ENCODE assay signal across 1 cellular context in the genomic region with DNA sequence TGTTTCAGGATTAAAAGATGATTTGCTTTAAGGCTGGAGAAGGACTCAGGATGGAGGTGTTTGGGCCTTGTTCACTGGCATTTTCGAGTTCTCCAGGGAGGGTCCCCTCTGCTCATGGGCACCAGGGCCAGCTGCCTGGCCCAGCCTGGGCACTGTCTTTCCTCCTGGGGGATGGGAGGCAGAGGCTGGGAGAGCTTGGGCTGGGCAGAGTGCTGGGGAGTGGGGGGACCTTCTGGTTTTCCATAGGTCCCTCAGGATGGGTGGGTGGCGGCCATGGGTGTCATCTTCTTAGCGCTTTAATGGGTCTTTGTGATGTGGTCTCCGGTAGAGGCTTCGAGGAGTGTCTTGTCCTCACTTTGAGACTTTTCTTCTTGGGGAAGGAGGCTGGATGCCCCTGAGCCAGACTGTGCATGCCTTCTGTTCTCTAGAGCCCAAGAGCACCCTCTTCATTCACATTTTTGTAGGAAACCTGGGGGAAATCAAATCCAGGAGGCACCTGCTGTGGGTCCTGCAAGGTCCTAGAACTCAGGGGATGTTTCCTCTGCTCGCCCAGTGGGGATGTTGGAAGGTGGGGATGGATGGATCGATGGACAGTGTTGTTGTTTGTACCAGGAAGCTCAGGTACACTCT.
A peak's percentile ranks its signal among the peaks of the same experiment; 100 is the strongest.
TF ChIP-seq lines count a peak whose summit lies in the region.

No MANE protein-coding gene starts in this region.

TF ChIP-seq in HepG2, 621 proteins besides CTCF, POLR2A, EP300 and RAD21 (continued from another document):
- TF ChIP-seq, protein P1, sequence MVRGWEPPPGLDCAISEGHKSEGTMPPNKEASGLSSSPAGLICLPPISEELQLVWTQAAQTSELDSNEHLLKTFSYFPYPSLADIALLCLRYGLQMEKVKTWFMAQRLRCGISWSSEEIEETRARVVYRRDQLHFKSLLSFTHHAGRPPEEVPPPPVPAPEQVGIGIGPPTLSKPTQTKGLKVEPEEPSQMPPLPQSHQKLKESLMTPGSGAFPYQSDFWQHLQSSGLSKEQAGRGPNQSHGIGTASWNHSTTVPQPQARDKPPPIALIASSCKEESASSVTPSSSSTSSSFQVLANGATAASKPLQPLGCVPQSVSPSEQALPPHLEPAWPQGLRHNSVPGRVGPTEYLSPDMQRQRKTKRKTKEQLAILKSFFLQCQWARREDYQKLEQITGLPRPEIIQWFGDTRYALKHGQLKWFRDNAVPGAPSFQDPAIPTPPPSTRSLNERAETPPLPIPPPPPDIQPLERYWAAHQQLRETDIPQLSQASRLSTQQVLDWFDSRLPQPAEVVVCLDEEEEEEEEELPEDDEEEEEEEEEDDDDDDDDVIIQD (CRISPR knock-in tag; IDR thresholded peaks at IDR 0.05; ENCODE audit: low read depth) = no peak
- no peak for TF ChIP-seq ZNF737 (CRISPR knock-in tag; IDR thresholded peaks at IDR 0.05; ENCODE audit: borderline replicate concordance)
- no peak for TF ChIP-seq ZNF780A (CRISPR knock-in tag; IDR thresholded peaks at IDR 0.05)
- TF ChIP-seq, protein P2, sequence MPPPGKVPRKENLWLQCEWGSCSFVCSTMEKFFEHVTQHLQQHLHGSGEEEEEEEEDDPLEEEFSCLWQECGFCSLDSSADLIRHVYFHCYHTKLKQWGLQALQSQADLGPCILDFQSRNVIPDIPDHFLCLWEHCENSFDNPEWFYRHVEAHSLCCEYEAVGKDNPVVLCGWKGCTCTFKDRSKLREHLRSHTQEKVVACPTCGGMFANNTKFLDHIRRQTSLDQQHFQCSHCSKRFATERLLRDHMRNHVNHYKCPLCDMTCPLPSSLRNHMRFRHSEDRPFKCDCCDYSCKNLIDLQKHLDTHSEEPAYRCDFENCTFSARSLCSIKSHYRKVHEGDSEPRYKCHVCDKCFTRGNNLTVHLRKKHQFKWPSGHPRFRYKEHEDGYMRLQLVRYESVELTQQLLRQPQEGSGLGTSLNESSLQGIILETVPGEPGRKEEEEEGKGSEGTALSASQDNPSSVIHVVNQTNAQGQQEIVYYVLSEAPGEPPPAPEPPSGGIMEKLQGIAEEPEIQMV (CRISPR knock-in tag; IDR thresholded peaks at IDR 0.05; ENCODE audit: low read depth) = no peak
- TF ChIP-seq ZSCAN29 (CRISPR knock-in tag; conservative IDR thresholded peaks at IDR 0.05) = no peak
- TF ChIP-seq, protein P3, sequence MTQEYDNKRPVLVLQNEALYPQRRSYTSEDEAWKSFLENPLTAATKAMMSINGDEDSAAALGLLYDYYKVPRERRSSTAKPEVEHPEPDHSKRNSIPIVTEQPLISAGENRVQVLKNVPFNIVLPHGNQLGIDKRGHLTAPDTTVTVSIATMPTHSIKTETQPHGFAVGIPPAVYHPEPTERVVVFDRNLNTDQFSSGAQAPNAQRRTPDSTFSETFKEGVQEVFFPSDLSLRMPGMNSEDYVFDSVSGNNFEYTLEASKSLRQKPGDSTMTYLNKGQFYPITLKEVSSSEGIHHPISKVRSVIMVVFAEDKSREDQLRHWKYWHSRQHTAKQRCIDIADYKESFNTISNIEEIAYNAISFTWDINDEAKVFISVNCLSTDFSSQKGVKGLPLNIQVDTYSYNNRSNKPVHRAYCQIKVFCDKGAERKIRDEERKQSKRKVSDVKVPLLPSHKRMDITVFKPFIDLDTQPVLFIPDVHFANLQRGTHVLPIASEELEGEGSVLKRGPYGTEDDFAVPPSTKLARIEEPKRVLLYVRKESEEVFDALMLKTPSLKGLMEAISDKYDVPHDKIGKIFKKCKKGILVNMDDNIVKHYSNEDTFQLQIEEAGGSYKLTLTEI (CRISPR knock-in tag; conservative IDR thresholded peaks at IDR 0.05) = no peak
- no peak for TF ChIP-seq FLYWCH1 (CRISPR knock-in tag; IDR thresholded peaks at IDR 0.05)
- TF ChIP-seq RELA (CRISPR knock-in tag; IDR thresholded peaks at IDR 0.05) = no peak
- no peak for TF ChIP-seq ZNF766 (CRISPR knock-in tag; IDR thresholded peaks at IDR 0.05; ENCODE audit: borderline replicate concordance)
- TF ChIP-seq, protein P4, sequence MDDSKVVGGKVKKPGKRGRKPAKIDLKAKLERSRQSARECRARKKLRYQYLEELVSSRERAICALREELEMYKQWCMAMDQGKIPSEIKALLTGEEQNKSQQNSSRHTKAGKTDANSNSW (CRISPR knock-in tag; IDR thresholded peaks at IDR 0.05; ENCODE audit: borderline replicate concordance) = no peak
- no peak for TF ChIP-seq NFRKB (IDR thresholded peaks at IDR 0.05)
- peak; percentile 98 for TF ChIP-seq AGO2 (optimal IDR thresholded peaks at IDR 0.05; ENCODE audit: low read depth, low read length)
- TF ChIP-seq RFX5 (IDR thresholded peaks at IDR 0.05; ENCODE audit: low read depth, low read length) = no peak
- no peak for TF ChIP-seq NR1H2 (CRISPR knock-in tag; IDR thresholded peaks at IDR 0.05; ENCODE audit: borderline replicate concordance, low read depth)
- TF ChIP-seq HNRNPH1 (optimal IDR thresholded peaks at IDR 0.05; ENCODE audit: low read depth, low read length) = peak; percentile 60
- TF ChIP-seq ZNF775 (CRISPR knock-in tag; IDR thresholded peaks at IDR 0.05; ENCODE audit: borderline replicate concordance) = no peak
- TF ChIP-seq ZBTB38 (CRISPR knock-in tag; IDR thresholded peaks at IDR 0.05) = 0 out of 2 replicates have a peak, but pooled peaks have one; percentile 60
- TF ChIP-seq NFE2 (CRISPR knock-in tag; IDR thresholded peaks at IDR 0.05) = no peak
- no peak for TF ChIP-seq JUND (CRISPR knock-in tag; IDR thresholded peaks at IDR 0.05)
- TF ChIP-seq SP140L (CRISPR knock-in tag; IDR thresholded peaks at IDR 0.05; ENCODE audit: borderline replicate concordance) = no peak
- TF ChIP-seq MBNL3 (CRISPR knock-in tag; conservative IDR thresholded peaks at IDR 0.05) = no peak
- TF ChIP-seq, protein P5, sequence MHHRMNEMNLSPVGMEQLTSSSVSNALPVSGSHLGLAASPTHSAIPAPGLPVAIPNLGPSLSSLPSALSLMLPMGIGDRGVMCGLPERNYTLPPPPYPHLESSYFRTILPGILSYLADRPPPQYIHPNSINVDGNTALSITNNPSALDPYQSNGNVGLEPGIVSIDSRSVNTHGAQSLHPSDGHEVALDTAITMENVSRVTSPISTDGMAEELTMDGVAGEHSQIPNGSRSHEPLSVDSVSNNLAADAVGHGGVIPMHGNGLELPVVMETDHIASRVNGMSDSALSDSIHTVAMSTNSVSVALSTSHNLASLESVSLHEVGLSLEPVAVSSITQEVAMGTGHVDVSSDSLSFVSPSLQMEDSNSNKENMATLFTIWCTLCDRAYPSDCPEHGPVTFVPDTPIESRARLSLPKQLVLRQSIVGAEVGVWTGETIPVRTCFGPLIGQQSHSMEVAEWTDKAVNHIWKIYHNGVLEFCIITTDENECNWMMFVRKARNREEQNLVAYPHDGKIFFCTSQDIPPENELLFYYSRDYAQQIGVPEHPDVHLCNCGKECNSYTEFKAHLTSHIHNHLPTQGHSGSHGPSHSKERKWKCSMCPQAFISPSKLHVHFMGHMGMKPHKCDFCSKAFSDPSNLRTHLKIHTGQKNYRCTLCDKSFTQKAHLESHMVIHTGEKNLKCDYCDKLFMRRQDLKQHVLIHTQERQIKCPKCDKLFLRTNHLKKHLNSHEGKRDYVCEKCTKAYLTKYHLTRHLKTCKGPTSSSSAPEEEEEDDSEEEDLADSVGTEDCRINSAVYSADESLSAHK (CRISPR knock-in tag; IDR thresholded peaks at IDR 0.05; ENCODE audit: borderline replicate concordance) = no peak
- no peak for TF ChIP-seq ZNF224 (CRISPR knock-in tag; IDR thresholded peaks at IDR 0.05)
- TF ChIP-seq ZNF230 (CRISPR knock-in tag; IDR thresholded peaks at IDR 0.05) = no peak
- TF ChIP-seq ZBTB7B (CRISPR knock-in tag; IDR thresholded peaks at IDR 0.05) = no peak
- no peak for TF ChIP-seq ELF3 (CRISPR knock-in tag; IDR thresholded peaks at IDR 0.05)
